ENCODE assay signal across 9 cellular contexts in the genomic region with DNA sequence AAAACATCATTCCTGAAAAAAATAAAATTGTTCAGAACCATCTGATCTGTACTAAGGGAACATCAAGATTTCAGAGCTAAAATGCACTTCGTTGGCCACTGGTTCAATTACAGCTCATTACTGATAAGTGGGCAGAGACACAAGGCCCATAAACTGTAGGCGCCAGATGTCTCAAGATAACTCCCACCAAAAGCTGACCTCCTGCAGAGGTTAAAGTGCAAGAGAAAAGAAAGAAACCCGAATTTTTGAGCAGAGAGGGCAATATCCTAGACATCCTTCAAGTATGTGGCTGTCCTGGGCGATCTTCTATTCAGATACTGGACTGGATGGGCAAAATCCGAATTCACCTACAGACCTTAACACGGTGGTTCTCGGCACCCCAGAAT. TPM values are rescaled to one million over a fixed set of nuclear protein-coding genes. Genes with fewer than 3 reads are reported as not detected.
A peak's percentile ranks its signal among the peaks of the same experiment; 100 is the strongest.
DNase-seq lines count a peak whose midpoint lies in the region; ATAC-seq, FAIRE-seq and TF ChIP-seq lines count a peak whose summit lies in the region.
"Had no signal": no experiment of that assay in that cellular context is flagged by ENCODE, and none has a peak within 500 bp of the region (broad histone marks: within the 10 kb centered on the region; RNA-seq: fewer than 3 reads in every experiment).

No MANE protein-coding gene starts in this region.

- H3K27ac ChIP-seq in PC-9, result peak overlapping the region; percentile 77
- H3K27ac ChIP-seq in endothelial cell of umbilical vein (ENCODE audit: insufficient read depth, low read depth, low read length), result peak overlapping the region; percentile 92

- no peaks in the 10 kb centered on the region for H3K36me3 Mint-ChIP-seq in osteocyte (ENCODE audit: unreplicated experiment)

- no peaks in the 10 kb centered on the region for H3K9me3 Mint-ChIP-seq in osteocyte (ENCODE audit: unreplicated experiment)

- no peak for TF ChIP-seq POLR2A in endothelial cell of umbilical vein (IDR thresholded peaks at IDR 0.05; ENCODE audit: low read depth, low read length)
- TF ChIP-seq POLR2A in GM18505 (IDR thresholded peaks at IDR 0.05; ENCODE audit: borderline replicate concordance, extremely low read depth, insufficient read depth, insufficient read length), result no peak

- H4K20me1 ChIP-seq in PC-9 (ENCODE audit: insufficient read depth) (no peaks in the 10 kb centered on the region), endothelial cell of umbilical vein (replicated peaks; ENCODE audit: control insufficient read depth, extremely low read depth, insufficient read depth, low read length) (no peaks in the 10 kb centered on the region)

- H3F3A ChIP-seq in PC-9 (ENCODE audit: insufficient read depth, low read depth), result peaks cover 5% of the 10 kb centered on the region; the same call in 1 of the 2 replicates

- peak overlapping the region; percentile 87 for H3K4me2 ChIP-seq in PC-9
- H3K4me2 ChIP-seq in endothelial cell of umbilical vein (ENCODE audit: insufficient read depth, low read length), result peak overlapping the region; percentile 93

- DNase-seq in GM18507 (ENCODE audit: extremely low spot score, insufficient read length, low read depth) (no peak), PC-9 (no peak), endothelial cell of umbilical vein (ENCODE audit: low read depth, low spot score) (no peak), osteocyte (ENCODE audit: extremely low spot score, unreplicated experiment) (no peak), 8988T (no peak)

- POLR2A ChIA-PET in PC-9 (lab: Charles Lee; ENCODE audit: unreplicated experiment) (no interaction called here), endothelial cell of umbilical vein (lab: Charles Lee) (no interaction called here)

- no peaks in the 10 kb centered on the region for H3K9me2 ChIP-seq in PC-9 (ENCODE audit: insufficient read depth)

- intact Hi-C loops in PC-9 (cut with micrococcal nuclease; ENCODE audit: unreplicated experiment), result loop anchor here (2.0 kb wide), 1 partner anchor 376 kb away; a partner anchor contains a TSS
- intact Hi-C loops in endothelial cell of umbilical vein (cut with micrococcal nuclease), result no loop called here

- BruUV-seq in PC-9 (replicated peaks; lab: Mats Ljungman, UMichigan), result TSS peak; percentile 70
- BruUV-seq in endothelial cell of umbilical vein (replicated peaks; lab: Mats Ljungman, UMichigan), result TSS peak; percentile 74

- H3K9me3 ChIP-seq in PC-9 (ENCODE audit: insufficient read depth, low read depth) (no peaks in the 10 kb centered on the region), endothelial cell of umbilical vein (replicated peaks; ENCODE audit: control insufficient read depth, insufficient read depth, low read length) (no peaks in the 10 kb centered on the region)

- peaks cover 14% of the 10 kb centered on the region for H3K4me1 Mint-ChIP-seq in osteocyte (ENCODE audit: unreplicated experiment)

- peak overlapping the region; percentile 84 for H3K4me3 Mint-ChIP-seq in osteocyte (ENCODE audit: unreplicated experiment)

- CTCF ChIA-PET in PC-9 (lab: Charles Lee) (interaction anchor here (0.9 kb wide), 1 partner anchor 522 kb away, joined by 3 read pairs; no protein-coding TSS in a partner anchor), endothelial cell of umbilical vein (lab: Charles Lee) (interaction anchor here (1.2 to 2.7 kb wide), 4 partner anchors 10 to 1214 kb away, joined by 3 to 16 read pairs (median 5); no protein-coding TSS in a partner anchor)

- peak overlapping the region; percentile 70 for H3K4me3 ChIP-seq in PC-9
- peak overlapping the region; percentile 58 to 89 (median 77) for H3K4me3 ChIP-seq in endothelial cell of umbilical vein (replicated peaks in 1 of 3; ENCODE audit: insufficient read depth in 1 of 3, low read depth in 1 of 3, low read length in 3 of 3)

- H3K27me3 Mint-ChIP-seq in osteocyte (ENCODE audit: unreplicated experiment), result no peaks in the 10 kb centered on the region

- H3K27me3 ChIP-seq in PC-9 (ENCODE audit: insufficient read depth, low read depth), result no peaks in the 10 kb centered on the region
- H3K27me3 ChIP-seq in endothelial cell of umbilical vein (ENCODE audit: control insufficient read depth in 2 of 2, insufficient read depth in 2 of 2, low read length in 2 of 2), result no peaks in the 10 kb centered on the region

- dilution Hi-C loops in endothelial cell of umbilical vein (cut with MboI; ENCODE audit: extremely low pct_ligation_motif_present, low sequenced_read_pairs), result no loop called here

- H3K4me1 ChIP-seq in PC-9 (replicated peaks; ENCODE audit: insufficient read depth) (peaks cover 30% of the 10 kb centered on the region), endothelial cell of umbilical vein (ENCODE audit: control insufficient read depth, extremely low read depth, insufficient read depth, low read length) (peaks cover 24% of the 10 kb centered on the region)

- peaks cover 12% of the 10 kb centered on the region; the same call in 1 of the 2 replicates for H3K79me2 ChIP-seq in PC-9 (ENCODE audit: low read depth)
- peaks cover 5% of the 10 kb centered on the region for H3K79me2 ChIP-seq in endothelial cell of umbilical vein (ENCODE audit: control insufficient read depth, insufficient read depth, low read length)

- peak; percentile 29 for FAIRE-seq in GM18507 (lab: Jason Lieb, UNC)
- FAIRE-seq in endothelial cell of umbilical vein (lab: Jason Lieb, UNC), result no peak
- FAIRE-seq: TTC549 had no signal

- no peaks in the 10 kb centered on the region for H3K9me1 ChIP-seq in endothelial cell of umbilical vein (replicated peaks; ENCODE audit: control insufficient read depth, extremely low read depth, insufficient read depth, low read length)

- H3K36me3 ChIP-seq in PC-9 (ENCODE audit: low read depth) (no peaks in the 10 kb centered on the region), endothelial cell of umbilical vein (ENCODE audit: control insufficient read depth in 2 of 2, extremely low read depth in 1 of 2, insufficient read depth in 2 of 2, low read length in 2 of 2) (no peaks in the 10 kb centered on the region)

- H3K27ac Mint-ChIP-seq in osteocyte (ENCODE audit: unreplicated experiment), result peak overlapping the region; percentile 92

- ATAC-seq in GM18907 (IDR thresholded peaks at IDR 0.05; ENCODE audit: unreplicated experiment) (no peak), HG02610 (IDR thresholded peaks at IDR 0.05; ENCODE audit: unreplicated experiment) (no peak), GM18505 (IDR thresholded peaks at IDR 0.05; ENCODE audit: unreplicated experiment) (no peak)

- H3K9ac ChIP-seq in endothelial cell of umbilical vein (replicated peaks; ENCODE audit: extremely low read depth, insufficient read depth, low read length), result peak overlapping the region; percentile 90

- H2AFZ ChIP-seq in PC-9 (peak overlapping the region; percentile 91), endothelial cell of umbilical vein (ENCODE audit: low read depth, low read length) (peak overlapping the region; percentile 64)

- no peak for TF ChIP-seq CTCF in PC-9 (conservative IDR thresholded peaks at IDR 0.05)
- TF ChIP-seq CTCF in endothelial cell of umbilical vein (IDR thresholded peaks at IDR 0.05; ENCODE audit: extremely low read depth in 1 of 2, insufficient read depth in 1 of 2, low read depth in 1 of 2, low read length in 2 of 2), result no peak
- TF ChIP-seq CTCF in osteocyte (IDR thresholded peaks at IDR 0.05), result no peak

TF ChIP-seq in endothelial cell of umbilical vein, 7 proteins besides CTCF, POLR2A, EP300 and RAD21:
- TF ChIP-seq EZH2 (IDR thresholded peaks at IDR 0.05; ENCODE audit: borderline replicate concordance, low read depth, low read length, severe bottlenecking) (no peak), GATA2 (IDR thresholded peaks at IDR 0.05; ENCODE audit: insufficient read depth, insufficient read length, low read depth, low read length) (peak; percentile 3)

RNA-seq across cellular contexts. Expression of a gene that starts 0.7 kb away (rescaled TPM):
- 17.1 and 18.8 TPM in 2 replicates for total RNA-seq in PC-9 (2021)
- 17.7 and 18.5 TPM in 2 replicates for total RNA-seq in endothelial cell of umbilical vein
- polyA plus RNA-seq in endothelial cell of umbilical vein, result 24.5 and 25.4 TPM in 2 replicates
- polyA plus RNA-seq in endothelial cell of umbilical vein (2011; cell fraction: cytosol; rRNA removed), result 20.9 and 27.6 TPM in 2 replicates
- 37.9 and 40.6 TPM in 2 replicates for polyA plus RNA-seq in endothelial cell of umbilical vein (2011; cell fraction: nucleus; rRNA removed)
- polyA plus RNA-seq in endothelial cell of umbilical vein (2012), result 19.8 and 20.4 TPM in 2 replicates
- 25.8 and 26.2 TPM in 2 replicates for polyA minus RNA-seq in endothelial cell of umbilical vein
- 8.8 TPM for polyA minus RNA-seq in endothelial cell of umbilical vein (2011; cell fraction: cytosol; rRNA and poly(A)+ RNA removed)
- 12.3 and 16.9 TPM in 2 replicates for polyA minus RNA-seq in endothelial cell of umbilical vein (2011; cell fraction: nucleus; rRNA and poly(A)+ RNA removed)
- 20.0 and 22.9 TPM in 2 replicates for total RNA-seq in osteocyte
